Comparison of ENCODE assay signal across 1 cellular context in genomic region chr1:201537966-201538617, GRCh38.
TF ChIP-seq lines count a peak whose summit lies in the region.

No MANE protein-coding gene starts in this region.

TF ChIP-seq in IMR-90, 13 proteins besides CTCF, POLR2A, EP300 and RAD21 (continued from another document):
- TF ChIP-seq, protein P1, sequence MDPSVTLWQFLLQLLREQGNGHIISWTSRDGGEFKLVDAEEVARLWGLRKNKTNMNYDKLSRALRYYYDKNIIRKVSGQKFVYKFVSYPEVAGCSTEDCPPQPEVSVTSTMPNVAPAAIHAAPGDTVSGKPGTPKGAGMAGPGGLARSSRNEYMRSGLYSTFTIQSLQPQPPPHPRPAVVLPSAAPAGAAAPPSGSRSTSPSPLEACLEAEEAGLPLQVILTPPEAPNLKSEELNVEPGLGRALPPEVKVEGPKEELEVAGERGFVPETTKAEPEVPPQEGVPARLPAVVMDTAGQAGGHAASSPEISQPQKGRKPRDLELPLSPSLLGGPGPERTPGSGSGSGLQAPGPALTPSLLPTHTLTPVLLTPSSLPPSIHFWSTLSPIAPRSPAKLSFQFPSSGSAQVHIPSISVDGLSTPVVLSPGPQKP (IDR thresholded peaks at IDR 0.05; ENCODE audit: borderline replicate concordance, low read depth, low read length): no peak
- TF ChIP-seq MAFK (IDR thresholded peaks at IDR 0.05; ENCODE audit: low read depth, low read length) (no peak), SMC3 (IDR thresholded peaks at IDR 0.05; ENCODE audit: low read depth, low read length) (no peak), CEBPB (IDR thresholded peaks at IDR 0.05; ENCODE audit: low read depth, low read length) (no peak)
